In the genomic region with DNA sequence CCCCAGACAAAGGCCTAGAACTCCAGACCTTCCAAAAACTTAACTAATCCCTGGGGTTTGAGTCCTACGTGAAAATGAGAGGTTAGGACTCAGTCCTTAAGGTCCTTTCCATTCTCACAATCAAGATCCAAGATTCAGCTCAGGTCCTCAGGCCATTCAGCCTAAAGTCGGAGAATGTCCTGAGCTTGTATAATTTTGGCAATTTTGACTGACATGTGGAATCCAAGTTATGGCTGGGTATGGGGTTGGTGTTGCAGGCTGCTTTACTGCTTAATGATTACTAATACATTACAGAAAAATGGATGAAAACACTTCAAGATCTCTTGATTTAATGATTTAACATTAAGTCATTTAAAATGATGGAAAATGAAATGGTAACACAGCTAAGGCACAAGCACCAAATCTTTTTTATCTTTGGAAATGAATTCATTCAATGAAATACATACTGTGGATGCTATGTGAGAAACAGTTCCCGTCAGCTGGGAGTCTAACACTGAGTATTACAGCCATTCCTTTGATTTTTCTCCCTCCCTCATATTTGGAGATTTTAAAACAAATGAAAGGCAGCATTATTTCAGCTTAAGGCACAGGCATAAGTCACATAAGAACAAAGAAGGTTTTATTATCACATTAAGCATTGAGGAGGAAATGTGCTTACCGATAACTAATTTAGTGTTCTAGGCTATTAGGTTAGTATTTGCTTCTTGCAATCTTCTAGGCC, we compare ENCODE assay signal across 1 cellular context.
TF ChIP-seq lines count a peak whose summit lies in the region.

No MANE protein-coding gene starts in this region.

TF ChIP-seq in GM23338, 12 proteins besides CTCF, POLR2A, EP300 and RAD21 (continued from another document):
- TF ChIP-seq, protein P1, sequence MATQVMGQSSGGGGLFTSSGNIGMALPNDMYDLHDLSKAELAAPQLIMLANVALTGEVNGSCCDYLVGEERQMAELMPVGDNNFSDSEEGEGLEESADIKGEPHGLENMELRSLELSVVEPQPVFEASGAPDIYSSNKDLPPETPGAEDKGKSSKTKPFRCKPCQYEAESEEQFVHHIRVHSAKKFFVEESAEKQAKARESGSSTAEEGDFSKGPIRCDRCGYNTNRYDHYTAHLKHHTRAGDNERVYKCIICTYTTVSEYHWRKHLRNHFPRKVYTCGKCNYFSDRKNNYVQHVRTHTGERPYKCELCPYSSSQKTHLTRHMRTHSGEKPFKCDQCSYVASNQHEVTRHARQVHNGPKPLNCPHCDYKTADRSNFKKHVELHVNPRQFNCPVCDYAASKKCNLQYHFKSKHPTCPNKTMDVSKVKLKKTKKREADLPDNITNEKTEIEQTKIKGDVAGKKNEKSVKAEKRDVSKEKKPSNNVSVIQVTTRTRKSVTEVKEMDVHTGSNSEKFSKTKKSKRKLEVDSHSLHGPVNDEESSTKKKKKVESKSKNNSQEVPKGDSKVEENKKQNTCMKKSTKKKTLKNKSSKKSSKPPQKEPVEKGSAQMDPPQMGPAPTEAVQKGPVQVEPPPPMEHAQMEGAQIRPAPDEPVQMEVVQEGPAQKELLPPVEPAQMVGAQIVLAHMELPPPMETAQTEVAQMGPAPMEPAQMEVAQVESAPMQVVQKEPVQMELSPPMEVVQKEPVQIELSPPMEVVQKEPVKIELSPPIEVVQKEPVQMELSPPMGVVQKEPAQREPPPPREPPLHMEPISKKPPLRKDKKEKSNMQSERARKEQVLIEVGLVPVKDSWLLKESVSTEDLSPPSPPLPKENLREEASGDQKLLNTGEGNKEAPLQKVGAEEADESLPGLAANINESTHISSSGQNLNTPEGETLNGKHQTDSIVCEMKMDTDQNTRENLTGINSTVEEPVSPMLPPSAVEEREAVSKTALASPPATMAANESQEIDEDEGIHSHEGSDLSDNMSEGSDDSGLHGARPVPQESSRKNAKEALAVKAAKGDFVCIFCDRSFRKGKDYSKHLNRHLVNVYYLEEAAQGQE (IDR thresholded peaks at IDR 0.05; ENCODE audit: unreplicated experiment): no peak
- no peak for TF ChIP-seq NANOG (IDR thresholded peaks at IDR 0.05; ENCODE audit: borderline replicate concordance)
